Comparison of ENCODE assay signal across 1 cellular context in the genomic region with DNA sequence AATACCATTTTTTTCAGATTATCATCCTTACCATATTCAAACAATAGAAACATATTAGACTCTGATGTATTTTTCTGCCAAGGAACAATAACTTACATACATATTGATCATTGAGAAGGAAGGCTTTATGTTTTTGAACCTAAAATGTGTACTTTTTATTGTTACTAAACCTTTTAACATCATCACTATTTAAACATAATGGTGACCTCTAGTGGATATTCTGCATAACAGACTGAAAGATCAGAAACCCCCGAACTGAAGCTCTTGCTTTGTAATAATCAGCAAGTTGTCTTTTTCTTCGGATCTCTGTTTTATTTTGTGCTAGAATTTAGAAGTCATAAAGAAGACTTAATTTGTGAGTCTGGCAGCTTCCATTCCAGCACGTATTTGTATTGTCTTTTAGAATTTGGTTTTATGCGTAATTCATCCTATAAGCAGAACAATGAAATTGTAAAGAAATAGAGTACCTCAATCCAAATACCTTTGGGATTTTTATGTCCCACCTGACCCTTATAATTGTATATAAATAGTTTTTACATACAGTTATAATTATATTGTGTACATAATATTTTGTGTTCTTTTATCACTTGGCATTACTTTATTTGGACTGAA.
TF ChIP-seq lines count a peak whose summit lies in the region.

No MANE protein-coding gene starts in this region.

TF ChIP-seq in K562, 482 proteins besides CTCF, POLR2A, EP300 and RAD21 (continued from another document):
- TF ChIP-seq, protein P1, sequence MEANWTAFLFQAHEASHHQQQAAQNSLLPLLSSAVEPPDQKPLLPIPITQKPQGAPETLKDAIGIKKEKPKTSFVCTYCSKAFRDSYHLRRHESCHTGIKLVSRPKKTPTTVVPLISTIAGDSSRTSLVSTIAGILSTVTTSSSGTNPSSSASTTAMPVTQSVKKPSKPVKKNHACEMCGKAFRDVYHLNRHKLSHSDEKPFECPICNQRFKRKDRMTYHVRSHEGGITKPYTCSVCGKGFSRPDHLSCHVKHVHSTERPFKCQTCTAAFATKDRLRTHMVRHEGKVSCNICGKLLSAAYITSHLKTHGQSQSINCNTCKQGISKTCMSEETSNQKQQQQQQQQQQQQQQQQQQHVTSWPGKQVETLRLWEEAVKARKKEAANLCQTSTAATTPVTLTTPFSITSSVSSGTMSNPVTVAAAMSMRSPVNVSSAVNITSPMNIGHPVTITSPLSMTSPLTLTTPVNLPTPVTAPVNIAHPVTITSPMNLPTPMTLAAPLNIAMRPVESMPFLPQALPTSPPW (CRISPR knock-in tag; IDR thresholded peaks at IDR 0.05) = peak; percentile 31; the same call in 1 of the 2 replicates
- TF ChIP-seq ZFP1 (CRISPR knock-in tag; IDR thresholded peaks at IDR 0.05) (peak; percentile 81), ETS2 (tag; IDR thresholded peaks at IDR 0.05; ENCODE audit: borderline replicate concordance, poor library complexity, severe bottlenecking) (no peak), HDAC2 (IDR thresholded peaks at IDR 0.05) (no peak), KLF16 (IDR thresholded peaks at IDR 0.05) (no peak), FOXK1 (CRISPR knock-in tag; IDR thresholded peaks at IDR 0.05; ENCODE audit: borderline replicate concordance) (no peak), ZNF699 (CRISPR knock-in tag; IDR thresholded peaks at IDR 0.05; ENCODE audit: insufficient replicate concordance) (no peak), MNT (conservative IDR thresholded peaks at IDR 0.05) (peak in 1 of 2 experiments; percentile 29; a peak in 1 of 4 replicates), GATAD2A (IDR thresholded peaks at IDR 0.05) (no peak), OTX1 (CRISPR knock-in tag; IDR thresholded peaks at IDR 0.05) (no peak), ARID2 (IDR thresholded peaks at IDR 0.05) (0 out of 2 replicates have a peak, but pooled peaks have one; percentile 16)
- TF ChIP-seq, protein P2, sequence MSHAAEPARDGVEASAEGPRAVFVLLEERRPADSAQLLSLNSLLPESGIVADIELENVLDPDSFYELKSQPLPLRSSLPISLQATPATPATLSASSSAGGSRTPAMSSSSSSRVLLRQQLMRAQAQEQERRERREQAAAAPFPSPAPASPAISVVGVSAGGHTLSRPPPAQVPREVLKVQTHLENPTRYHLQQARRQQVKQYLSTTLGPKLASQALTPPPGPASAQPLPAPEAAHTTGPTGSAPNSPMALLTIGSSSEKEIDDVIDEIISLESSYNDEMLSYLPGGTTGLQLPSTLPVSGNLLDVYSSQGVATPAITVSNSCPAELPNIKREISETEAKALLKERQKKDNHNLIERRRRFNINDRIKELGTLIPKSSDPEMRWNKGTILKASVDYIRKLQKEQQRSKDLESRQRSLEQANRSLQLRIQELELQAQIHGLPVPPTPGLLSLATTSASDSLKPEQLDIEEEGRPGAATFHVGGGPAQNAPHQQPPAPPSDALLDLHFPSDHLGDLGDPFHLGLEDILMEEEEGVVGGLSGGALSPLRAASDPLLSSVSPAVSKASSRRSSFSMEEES (CRISPR knock-in tag; IDR thresholded peaks at IDR 0.05) = no peak
- TF ChIP-seq, protein P3, sequence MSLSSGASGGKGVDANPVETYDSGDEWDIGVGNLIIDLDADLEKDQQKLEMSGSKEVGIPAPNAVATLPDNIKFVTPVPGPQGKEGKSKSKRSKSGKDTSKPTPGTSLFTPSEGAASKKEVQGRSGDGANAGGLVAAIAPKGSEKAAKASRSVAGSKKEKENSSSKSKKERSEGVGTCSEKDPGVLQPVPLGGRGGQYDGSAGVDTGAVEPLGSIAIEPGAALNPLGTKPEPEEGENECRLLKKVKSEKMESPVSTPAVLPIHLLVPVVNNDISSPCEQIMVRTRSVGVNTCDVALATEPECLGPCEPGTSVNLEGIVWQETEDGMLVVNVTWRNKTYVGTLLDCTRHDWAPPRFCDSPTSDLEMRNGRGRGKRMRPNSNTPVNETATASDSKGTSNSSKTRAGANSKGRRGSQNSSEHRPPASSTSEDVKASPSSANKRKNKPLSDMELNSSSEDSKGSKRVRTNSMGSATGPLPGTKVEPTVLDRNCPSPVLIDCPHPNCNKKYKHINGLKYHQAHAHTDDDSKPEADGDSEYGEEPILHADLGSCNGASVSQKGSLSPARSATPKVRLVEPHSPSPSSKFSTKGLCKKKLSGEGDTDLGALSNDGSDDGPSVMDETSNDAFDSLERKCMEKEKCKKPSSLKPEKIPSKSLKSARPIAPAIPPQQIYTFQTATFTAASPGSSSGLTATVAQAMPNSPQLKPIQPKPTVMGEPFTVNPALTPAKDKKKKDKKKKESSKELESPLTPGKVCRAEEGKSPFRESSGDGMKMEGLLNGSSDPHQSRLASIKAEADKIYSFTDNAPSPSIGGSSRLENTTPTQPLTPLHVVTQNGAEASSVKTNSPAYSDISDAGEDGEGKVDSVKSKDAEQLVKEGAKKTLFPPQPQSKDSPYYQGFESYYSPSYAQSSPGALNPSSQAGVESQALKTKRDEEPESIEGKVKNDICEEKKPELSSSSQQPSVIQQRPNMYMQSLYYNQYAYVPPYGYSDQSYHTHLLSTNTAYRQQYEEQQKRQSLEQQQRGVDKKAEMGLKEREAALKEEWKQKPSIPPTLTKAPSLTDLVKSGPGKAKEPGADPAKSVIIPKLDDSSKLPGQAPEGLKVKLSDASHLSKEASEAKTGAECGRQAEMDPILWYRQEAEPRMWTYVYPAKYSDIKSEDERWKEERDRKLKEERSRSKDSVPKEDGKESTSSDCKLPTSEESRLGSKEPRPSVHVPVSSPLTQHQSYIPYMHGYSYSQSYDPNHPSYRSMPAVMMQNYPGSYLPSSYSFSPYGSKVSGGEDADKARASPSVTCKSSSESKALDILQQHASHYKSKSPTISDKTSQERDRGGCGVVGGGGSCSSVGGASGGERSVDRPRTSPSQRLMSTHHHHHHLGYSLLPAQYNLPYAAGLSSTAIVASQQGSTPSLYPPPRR (CRISPR knock-in tag; IDR thresholded peaks at IDR 0.05; ENCODE audit: borderline replicate concordance) = no peak
- TF ChIP-seq, protein P4, sequence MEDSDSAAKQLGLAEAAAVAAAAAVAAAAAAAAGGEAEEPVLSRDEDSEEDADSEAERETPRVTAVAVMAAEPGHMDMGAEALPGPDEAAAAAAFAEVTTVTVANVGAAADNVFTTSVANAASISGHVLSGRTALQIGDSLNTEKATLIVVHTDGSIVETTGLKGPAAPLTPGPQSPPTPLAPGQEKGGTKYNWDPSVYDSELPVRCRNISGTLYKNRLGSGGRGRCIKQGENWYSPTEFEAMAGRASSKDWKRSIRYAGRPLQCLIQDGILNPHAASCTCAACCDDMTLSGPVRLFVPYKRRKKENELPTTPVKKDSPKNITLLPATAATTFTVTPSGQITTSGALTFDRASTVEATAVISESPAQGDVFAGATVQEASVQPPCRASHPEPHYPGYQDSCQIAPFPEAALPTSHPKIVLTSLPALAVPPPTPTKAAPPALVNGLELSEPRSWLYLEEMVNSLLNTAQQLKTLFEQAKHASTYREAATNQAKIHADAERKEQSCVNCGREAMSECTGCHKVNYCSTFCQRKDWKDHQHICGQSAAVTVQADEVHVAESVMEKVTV (CRISPR knock-in tag; IDR thresholded peaks at IDR 0.05) = peak; percentile 44; the same call in 1 of the 2 replicates
